Comparison of ENCODE assay signal across 10 cellular contexts in genomic region chr15:59685737-59686297, GRCh38. TPM values are rescaled to one million over a fixed set of nuclear protein-coding genes. Genes with fewer than 3 reads are reported as not detected.
A peak's percentile ranks its signal among the peaks of the same experiment; 100 is the strongest.
DNase-seq lines count a peak whose midpoint lies in the region; ATAC-seq and TF ChIP-seq lines count a peak whose summit lies in the region.
"Had no signal": no experiment of that assay in that cellular context is flagged by ENCODE, and none has a peak within 500 bp of the region (broad histone marks: within the 10 kb centered on the region; RNA-seq: fewer than 3 reads in every experiment).

No MANE protein-coding gene starts in this region.

- H3K4me1 ChIP-seq in breast epithelium (peaks cover 0 to 22% of the 10 kb centered on the region in 2 donors), PC-3 (ENCODE audit: insufficient read depth, low read length) (peaks cover 19% of the 10 kb centered on the region)

- no peaks in the 10 kb centered on the region for H3F3A ChIP-seq in PC-3 (ENCODE audit: low read length, unreplicated experiment)

- TF ChIP-seq CTCF in MCF 10A (IDR thresholded peaks at IDR 0.05; ENCODE audit: unreplicated experiment): no peak
- TF ChIP-seq CTCF in breast epithelium (IDR thresholded peaks at IDR 0.05): no peak
- TF ChIP-seq CTCF in WTC11 (IDR thresholded peaks at IDR 0.05): no peak
- no peak for TF ChIP-seq CTCF in glutamatergic neuron (IDR thresholded peaks at IDR 0.05; ENCODE audit: partially characterized antibody, unreplicated experiment)
- TF ChIP-seq CTCF in type B pancreatic cell (conservative IDR thresholded peaks at IDR 0.05): no peak
- no peak for TF ChIP-seq CTCF in GM10266 (IDR thresholded peaks at IDR 0.05; ENCODE audit: control insufficient read depth, insufficient read depth, low read depth, missing control alignments)
- no peak for TF ChIP-seq CTCF in PC-3 (conservative IDR thresholded peaks at IDR 0.05; ENCODE audit: low read depth, low read length)

- H3K36me3 Mint-ChIP-seq in MCF 10A (ENCODE audit: insufficient read depth, unreplicated experiment): peaks cover 34% of the 10 kb centered on the region
- peaks cover 28% of the 10 kb centered on the region for H3K36me3 Mint-ChIP-seq in WTC11
- H3K36me3 Mint-ChIP-seq in glutamatergic neuron (ENCODE audit: unreplicated experiment): no peaks in the 10 kb centered on the region
- peaks cover 23% of the 10 kb centered on the region for H3K36me3 Mint-ChIP-seq in type B pancreatic cell

- no peaks in the 10 kb centered on the region for H3K27me3 ChIP-seq in breast epithelium
- H3K27me3 ChIP-seq in PC-3 (ENCODE audit: low read length): no peaks in the 10 kb centered on the region

- H3K27ac Mint-ChIP-seq in MCF 10A (ENCODE audit: low read depth, unreplicated experiment) (peak overlapping the region; percentile 57), WTC11 (peak overlapping the region; percentile 45; the same call in 1 of the 2 replicates), glutamatergic neuron (ENCODE audit: unreplicated experiment) (no peak overlapping the region), type B pancreatic cell (peak overlapping the region; percentile 63)

- no peak overlapping the region for H3K4me2 ChIP-seq in PC-3 (ENCODE audit: low read length)

- H3K36me3 ChIP-seq in breast epithelium (no peaks in the 10 kb centered on the region), PC-3 (ENCODE audit: low read depth, low read length) (peaks cover 9% of the 10 kb centered on the region; the same call in 1 of the 2 replicates)

- H3K9me3 Mint-ChIP-seq in MCF 10A (ENCODE audit: unreplicated experiment) (no peaks in the 10 kb centered on the region), WTC11 (no peaks in the 10 kb centered on the region), glutamatergic neuron (ENCODE audit: unreplicated experiment) (peaks cover 12% of the 10 kb centered on the region), type B pancreatic cell (no peaks in the 10 kb centered on the region)

- peaks cover 50% of the 10 kb centered on the region for H4K20me1 ChIP-seq in PC-3 (ENCODE audit: low read length)

- H3K9me3 ChIP-seq in breast epithelium (no peaks in the 10 kb centered on the region), PC-3 (ENCODE audit: low read length) (no peaks in the 10 kb centered on the region)

- TF ChIP-seq POLR2A in breast epithelium (IDR thresholded peaks at IDR 0.05): no peak

- no peaks in the 10 kb centered on the region for H3K9me2 ChIP-seq in PC-3 (replicated peaks; ENCODE audit: low read length)

- H3K9ac ChIP-seq in PC-3 (ENCODE audit: low read length): no peak overlapping the region

- peaks cover 18% of the 10 kb centered on the region for H3K4me1 Mint-ChIP-seq in MCF 10A (ENCODE audit: insufficient read depth, unreplicated experiment)
- H3K4me1 Mint-ChIP-seq in WTC11: peaks cover 11% of the 10 kb centered on the region
- H3K4me1 Mint-ChIP-seq in glutamatergic neuron (ENCODE audit: low read depth, unreplicated experiment): peaks cover 15% of the 10 kb centered on the region
- peaks cover 22% of the 10 kb centered on the region for H3K4me1 Mint-ChIP-seq in type B pancreatic cell (ENCODE audit: unreplicated experiment)

- ATAC-seq in WTC11 (no peak), PC-3 (no peak), GM19035 (IDR thresholded peaks at IDR 0.05; ENCODE audit: unreplicated experiment) (no peak)
- ATAC-seq: HCT116 had no signal

- H3K27ac ChIP-seq in breast epithelium (peak overlapping the region in 1 of 2 donors; percentile 64), PC-3 (ENCODE audit: low read length) (no peak overlapping the region)

- BruUV-seq in MCF 10A (replicated peaks; lab: Mats Ljungman, UMichigan): no TSS peak
- BruUV-seq in PC-3 (replicated peaks; lab: Mats Ljungman, UMichigan): no TSS peak

- CTCF ChIA-PET in MCF 10A (lab: Yijun Ruan, JAX): no interaction called here
- CTCF ChIA-PET in WTC11 (lab: Charles Lee): no interaction called here
- CTCF ChIA-PET in PC-3 (lab: Charles Lee): no interaction called here

- POLR2A ChIA-PET in MCF 10A (lab: Yijun Ruan, JAX) (interaction anchor here (0.7 to 1.8 kb wide), 5 partner anchors 22 to 712 kb away, joined by 3 to 6 read pairs (median 3); partner anchors contain the start of genes ANXA2 and GTF2A2), WTC11 (lab: Charles Lee) (no interaction called here), PC-3 (lab: Charles Lee; ENCODE audit: unreplicated experiment) (no interaction called here)

- DNase-seq in MCF 10A (ENCODE audit: unreplicated experiment) (no peak), breast epithelium (ENCODE audit: low spot score in 2 of 2) (no peak), WTC11 (ENCODE audit: low spot score) (no peak), glutamatergic neuron (no peak), type B pancreatic cell (ENCODE audit: extremely low spot score, unreplicated experiment) (no peak), GM10266 (ENCODE audit: extremely low spot score) (no peak), PC-3 (no peak)
- DNase-seq: NCI-H2081 had no signal

- intact Hi-C loops in MCF 10A (cut with micrococcal nuclease): no loop called here
- intact Hi-C loops in breast epithelium (cut with DNase I; ENCODE audit: low total_unique reads): no loop called here
- intact Hi-C loops in PC-3 (cut with micrococcal nuclease): no loop called here

- H3K4me3 ChIP-seq in breast epithelium (peak overlapping the region in 1 of 3 donors; percentile 29), PC-3 (ENCODE audit: low read length) (no peak overlapping the region)

- H2AFZ ChIP-seq in PC-3 (ENCODE audit: low read length): no peak overlapping the region

- H3K27me3 Mint-ChIP-seq in MCF 10A (ENCODE audit: insufficient read depth, unreplicated experiment): no peaks in the 10 kb centered on the region
- H3K27me3 Mint-ChIP-seq in WTC11 (ENCODE audit: low read depth): peaks cover 15% of the 10 kb centered on the region
- no peaks in the 10 kb centered on the region for H3K27me3 Mint-ChIP-seq in glutamatergic neuron (ENCODE audit: unreplicated experiment)
- no peaks in the 10 kb centered on the region for H3K27me3 Mint-ChIP-seq in type B pancreatic cell

- H3K79me2 ChIP-seq in PC-3 (ENCODE audit: low read length): peaks cover 70% of the 10 kb centered on the region

- H3K4me3 Mint-ChIP-seq in MCF 10A (ENCODE audit: unreplicated experiment): no peak overlapping the region
- H3K4me3 Mint-ChIP-seq in WTC11: no peak overlapping the region
- H3K4me3 Mint-ChIP-seq in glutamatergic neuron (ENCODE audit: unreplicated experiment): peak overlapping the region; percentile 38
- H3K4me3 Mint-ChIP-seq in type B pancreatic cell: peak overlapping the region; percentile 70

TF ChIP-seq in WTC11, 78 proteins besides CTCF, POLR2A, EP300 and RAD21:
- TF ChIP-seq AR (CRISPR knock-in tag; IDR thresholded peaks at IDR 0.05): no peak

RNA-seq across cellular contexts. Expression of gene BNIP2, which starts 3.3 kb away (rescaled TPM):
- total RNA-seq in MCF 10A (2022): 80.7 and 91.5 TPM in 2 replicates
- 100 to 1,000 TPM; 167 TPM for total RNA-seq in breast epithelium
- 33.0 to 40.3 TPM (median 35.3 TPM) in 3 replicates for total RNA-seq in WTC11 (2021)
- 70.2 TPM for total RNA-seq in glutamatergic neuron (ENCODE audit: unreplicated experiment)
- 37.6 and 48.9 TPM in 2 replicates for total RNA-seq in type B pancreatic cell (ENCODE audit: low replicate concordance)
- total RNA-seq in PC-3 (2014; rRNA removed): 46.1 and 63.4 TPM in 2 replicates

RNA-seq across cellular contexts. Expression of gene GTF2A2, which starts 28.5 kb away (rescaled TPM):
- 152 and 165 TPM in 2 replicates for total RNA-seq in MCF 10A (2022)
- total RNA-seq in breast epithelium: 10 to 100 TPM; 20.3 to 40.7 (median 36.1) TPM
- 120 to 130 TPM (median 129 TPM) in 3 replicates for total RNA-seq in WTC11 (2021)
- 105 TPM for total RNA-seq in glutamatergic neuron (ENCODE audit: unreplicated experiment)
- total RNA-seq in type B pancreatic cell (ENCODE audit: low replicate concordance): 109 and 115 TPM in 2 replicates
- 53.8 and 83.9 TPM in 2 replicates for total RNA-seq in PC-3 (2014; rRNA removed)

Comparison
In these comparisons a context has a peak if more than half of its experiments do, and no peak if none do; other contexts are left out.
1. H3K4me3 Mint-ChIP-seq: peak in glutamatergic neuron (single experiment) and type B pancreatic cell (single experiment); none in MCF 10A (single experiment) and WTC11 (single experiment).